ENCODE assay signal across 18 cellular contexts in genomic region chr17:66526827-66527226, GRCh38.
DNase-seq lines count a peak whose midpoint lies in the region; ATAC-seq and TF ChIP-seq lines count a peak whose summit lies in the region.
"Had no signal": no experiment of that assay in that cellular context is flagged by ENCODE, and none has a peak within 500 bp of the region (broad histone marks: within the 10 kb centered on the region; RNA-seq: fewer than 3 reads in every experiment).

No MANE protein-coding gene starts in this region.

- no peak overlapping the region for H3K4me3 Mint-ChIP-seq in Calu3 (ENCODE audit: low read depth, unreplicated experiment)
- H3K4me3 Mint-ChIP-seq: activated naive CD4-positive, alpha-beta T cell treated with anti-CD3 and anti-CD28 coated beads for 36 hours; activated T-cell treated with anti-CD3 and anti-CD28 coated beads, Interleukin-2, amount 50 U/mL, for 4 hours had no signal

- no peaks in the 10 kb centered on the region for H3K27me3 ChIP-seq in Panc1 (ENCODE audit: control insufficient read depth, insufficient read depth, low read length)
- H3K27me3 ChIP-seq: SJSA1, upper lobe of left lung had no signal

- no TSS peak for BruUV-seq in Calu3 (replicated peaks; lab: Mats Ljungman, UMichigan)
- BruUV-seq in Panc1 (replicated peaks; lab: Mats Ljungman, UMichigan), result no TSS peak

- in situ Hi-C loops in Panc1 (cut with HindIII; ENCODE audit: low pct_unique_long_range_greater_than_20kb, low sequenced_read_pairs), result no loop called here

- ATAC-seq in Panc1 (0 out of 2 replicates have a peak, but pooled peaks have one; percentile 26), esophagus mucosa (no peak)
- ATAC-seq: activated T-cell treated with anti-CD3 and anti-CD28 coated beads, Interleukin-2, amount 50 U/mL, for 4 hours; left ventricle myocardium superior had no signal

- no peaks in the 10 kb centered on the region for H3K9me3 Mint-ChIP-seq in Calu3 (ENCODE audit: low read depth, unreplicated experiment)
- H3K9me3 Mint-ChIP-seq: activated T-cell treated with anti-CD3 and anti-CD28 coated beads, Interleukin-2, amount 50 U/mL, for 4 hours had no signal

- peaks cover 6% of the 10 kb centered on the region for H3K36me3 Mint-ChIP-seq in Calu3 (ENCODE audit: insufficient read depth, unreplicated experiment)

- no peaks in the 10 kb centered on the region for H3K27me3 Mint-ChIP-seq in Calu3 (ENCODE audit: unreplicated experiment)
- H3K27me3 Mint-ChIP-seq: progenitor cell of endocrine pancreas had no signal

- DNase-seq in Ammon's horn (ENCODE audit: low spot score) (peak; percentile 67), Calu3 (no peak), Panc1 (ENCODE audit: low read depth, low spot score) (no peak), glomerular visceral epithelial cell (ENCODE audit: extremely low spot score) (peak; percentile 59), iPS-NIHi7 (ENCODE audit: extremely low spot score) (no peak), KG1 (lab: John Stamatoyannopoulos, UW) (no peak)
- DNase-seq: activated naive CD4-positive, alpha-beta T cell treated with anti-CD3 and anti-CD28 coated beads for 36 hours; activated T-cell treated with anti-CD3 and anti-CD28 coated beads, Interleukin-2, amount 50 U/mL, for 4 hours; left ventricle myocardium superior; NCI-H2171 treated with DMSO at 0.1 percent for 48 hours; NCI-H748 treated with DMSO at 0.1 percent for 48 hours; stimulated activated naive CD4-positive, alpha-beta T cell treated with Interleukin-2 at 50 U/mL for 16 hours; upper lobe of left lung; WERI-Rb-1 had no signal

- CTCF ChIA-PET in Calu3 (lab: Charles Lee), result no interaction called here
- CTCF ChIA-PET in Panc1 (lab: Charles Lee), result no interaction called here

- no peak for TF ChIP-seq CTCF in Calu3 (IDR thresholded peaks at IDR 0.05; ENCODE audit: unreplicated experiment)
- TF ChIP-seq CTCF in Panc1 (IDR thresholded peaks at IDR 0.05), result no peak

- intact Hi-C loops in Calu3 (cut with micrococcal nuclease; ENCODE audit: unreplicated experiment), result no loop called here
- intact Hi-C loops in Panc1 (cut with micrococcal nuclease; ENCODE audit: unreplicated experiment), result no loop called here

- H3K27ac Mint-ChIP-seq in Calu3 (ENCODE audit: unreplicated experiment), result peak overlapping the region; percentile 11
- H3K27ac Mint-ChIP-seq: activated naive CD4-positive, alpha-beta T cell treated with anti-CD3 and anti-CD28 coated beads for 36 hours; progenitor cell of endocrine pancreas had no signal

- H3K27ac ChIP-seq in Panc1 (ENCODE audit: low read length), result no peak overlapping the region
- H3K27ac ChIP-seq: SJSA1, upper lobe of left lung, WERI-Rb-1 had no signal

- POLR2A ChIA-PET in Panc1 (lab: Charles Lee), result no interaction called here

- no peaks in the 10 kb centered on the region for H3K36me3 ChIP-seq in Panc1 (ENCODE audit: control insufficient read depth, insufficient read depth, low read length)
- H3K36me3 ChIP-seq: HAP-1, SJSA1, upper lobe of left lung, WERI-Rb-1 had no signal

- H3K9me3 ChIP-seq in Panc1 (ENCODE audit: control insufficient read depth, insufficient read depth, low read depth, low read length), result no peaks in the 10 kb centered on the region
- H3K9me3 ChIP-seq: HAP-1, SJSA1, upper lobe of left lung had no signal

- no peak overlapping the region for H3K4me3 ChIP-seq in Panc1 (ENCODE audit: low read depth in 2 of 2, low read length in 2 of 2)
- H3K4me3 ChIP-seq: HAP-1, SJSA1, upper lobe of left lung had no signal

- peaks cover 6% of the 10 kb centered on the region for H3K4me1 ChIP-seq in Panc1 (ENCODE audit: control insufficient read depth, insufficient read depth, low read length)
- H3K4me1 ChIP-seq: upper lobe of left lung had no signal

- H3K4me1 Mint-ChIP-seq in Calu3 (ENCODE audit: low read depth, unreplicated experiment), result peaks cover 16% of the 10 kb centered on the region

Comparison
In these comparisons a context has a peak if more than half of its experiments do, and no peak if none do; other contexts are left out.
1. DNase-seq: peak in Ammon's horn (single experiment) and glomerular visceral epithelial cell (single experiment); none in Calu3 (single experiment), Panc1 (single experiment), iPS-NIHi7 (single experiment) and KG1 (single experiment).